ENCODE assay signal across 24 cellular contexts in the genomic region with DNA sequence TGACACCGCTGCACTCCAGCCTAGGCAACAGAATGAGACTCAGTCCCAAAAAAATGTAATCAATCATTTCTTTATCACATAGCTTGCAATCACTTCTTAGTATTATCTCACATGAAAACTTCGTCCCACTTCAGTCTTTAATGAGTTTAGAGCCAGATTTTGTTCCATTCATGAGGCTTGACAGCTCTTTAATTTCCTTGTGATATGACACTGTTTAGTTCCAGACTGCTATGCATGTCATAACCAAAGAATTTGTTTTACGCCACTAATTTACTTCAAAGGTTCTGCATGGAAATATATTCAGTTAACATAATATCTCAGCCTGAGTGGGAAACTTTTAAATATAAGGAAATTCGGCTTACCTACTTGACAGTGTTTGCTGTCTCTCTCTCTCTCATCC.
"Had no signal": no experiment of that assay in that cellular context is flagged by ENCODE, and none has a peak within 500 bp of the region (broad histone marks: within the 10 kb centered on the region; RNA-seq: fewer than 3 reads in every experiment).

No MANE protein-coding gene starts in this region.

- H3K9me3 ChIP-seq: heart right ventricle, left ventricle myocardium inferior, mucosa of descending colon, ovary, spleen, tibial nerve had no signal

- H3K27ac Mint-ChIP-seq: activated CD4-positive, alpha-beta T cell treated with anti-CD3 and anti-CD28 coated beads, Interleukin-2, amount 10 ng/mL, durations not matched to agents 24 days and 14 days; activated CD8-positive, alpha-beta T cell treated with anti-CD3 and anti-CD28 coated beads for 36 hours; activated naive CD8-positive, alpha-beta T cell treated with anti-CD3 and anti-CD28 coated beads, Interleukin-2, amount 10 ng/mL, durations not matched to agents 7 days and 5 days; activated T-helper 17 cell treated with anti-CD3 and anti-CD28 coated beads, Interleukin-2, amount 50 U/mL, for 72 hours; immature natural killer cell; naive thymus-derived CD4-positive, alpha-beta T cell; stimulated activated memory B cell treated with anti-CD40 and anti-IgM and Interleukin-4, amounts not matched to agents 10 μg/mL and 1 μg/mL and 100 μg/mL, for 72 hours; T-cell had no signal

- ATAC-seq: activated CD8-positive, alpha-beta T cell treated with anti-CD3 and anti-CD28 coated beads for 36 hours; activated T-helper 17 cell treated with anti-CD3 and anti-CD28 coated beads, Interleukin-2, amount 50 U/mL, for 72 hours; mucosa of descending colon; naive thymus-derived CD4-positive, alpha-beta T cell; sciatic nerve; stimulated activated memory B cell treated with anti-CD40 and anti-IgM and Interleukin-4, amounts not matched to agents 10 μg/mL and 1 μg/mL and 100 μg/mL, for 72 hours; T-cell had no signal

- H3K4me3 Mint-ChIP-seq: activated CD4-positive, alpha-beta T cell treated with anti-CD3 and anti-CD28 coated beads, Interleukin-2, amount 10 ng/mL, durations not matched to agents 24 days and 14 days; activated CD8-positive, alpha-beta T cell treated with anti-CD3 and anti-CD28 coated beads for 36 hours; activated naive CD8-positive, alpha-beta T cell treated with anti-CD3 and anti-CD28 coated beads, Interleukin-2, amount 10 ng/mL, durations not matched to agents 7 days and 5 days; activated T-helper 17 cell treated with anti-CD3 and anti-CD28 coated beads, Interleukin-2, amount 50 U/mL, for 72 hours; central memory CD8-positive, alpha-beta T cell; immature natural killer cell; naive thymus-derived CD4-positive, alpha-beta T cell; stimulated activated memory B cell treated with anti-CD40 and anti-IgM and Interleukin-4, amounts not matched to agents 10 μg/mL and 1 μg/mL and 100 μg/mL, for 72 hours; T-cell had no signal

- DNase-seq: activated CD4-positive, alpha-beta T cell treated with anti-CD3 and anti-CD28 coated beads, Interleukin-2, amount 10 ng/mL, durations not matched to agents 24 days and 14 days; activated CD8-positive, alpha-beta T cell treated with anti-CD3 and anti-CD28 coated beads for 36 hours; activated naive CD4-positive, alpha-beta T cell treated with Interleukin-2 at 50 U/mL for 16 hours; activated naive CD8-positive, alpha-beta T cell treated with anti-CD3 and anti-CD28 coated beads, Interleukin-2, amount 10 ng/mL, durations not matched to agents 7 days and 5 days; activated T-cell treated with anti-CD3 and anti-CD28 coated beads, Interleukin-2, amount 50 U/mL, for 1 hour; heart right ventricle; immature natural killer cell; kidney glomerular epithelial cell; left ventricle myocardium inferior; mammary epithelial cell; mucosa of descending colon; naive thymus-derived CD4-positive, alpha-beta T cell; ovary; spleen; stimulated activated CD4-positive, alpha-beta T cell treated with anti-CD3 and anti-CD28 coated beads, Interleukin-4, amount 100 ng/mL, for 4 hours; T-cell; T-helper 9 cell had no signal

- H3K4me3 ChIP-seq: coronary artery, heart right ventricle, left ventricle myocardium inferior, mucosa of descending colon, ovary, spleen, tibial nerve had no signal

- H3K9me3 Mint-ChIP-seq: activated CD4-positive, alpha-beta T cell treated with anti-CD3 and anti-CD28 coated beads, Interleukin-2, amount 10 ng/mL, durations not matched to agents 24 days and 14 days; activated CD8-positive, alpha-beta T cell treated with anti-CD3 and anti-CD28 coated beads for 36 hours; activated naive CD8-positive, alpha-beta T cell treated with anti-CD3 and anti-CD28 coated beads, Interleukin-2, amount 10 ng/mL, durations not matched to agents 7 days and 5 days; activated T-helper 17 cell treated with anti-CD3 and anti-CD28 coated beads, Interleukin-2, amount 50 U/mL, for 72 hours; central memory CD8-positive, alpha-beta T cell; immature natural killer cell; naive thymus-derived CD4-positive, alpha-beta T cell; stimulated activated memory B cell treated with anti-CD40 and anti-IgM and Interleukin-4, amounts not matched to agents 10 μg/mL and 1 μg/mL and 100 μg/mL, for 72 hours; T-cell had no signal

- H3K36me3 Mint-ChIP-seq: activated naive CD8-positive, alpha-beta T cell treated with anti-CD3 and anti-CD28 coated beads, Interleukin-2, amount 10 ng/mL, durations not matched to agents 7 days and 5 days; T-cell had no signal

- H3K36me3 ChIP-seq: ovary had no signal

- H3K27me3 ChIP-seq: heart right ventricle, ovary, spleen, tibial nerve had no signal

- FAIRE-seq: urothelium cell line had no signal

- H3K27me3 Mint-ChIP-seq: central memory CD8-positive, alpha-beta T cell; stimulated activated memory B cell treated with anti-CD40 and anti-IgM and Interleukin-4, amounts not matched to agents 10 μg/mL and 1 μg/mL and 100 μg/mL, for 72 hours had no signal

- H3K4me1 Mint-ChIP-seq: activated CD4-positive, alpha-beta T cell treated with anti-CD3 and anti-CD28 coated beads, Interleukin-2, amount 10 ng/mL, durations not matched to agents 24 days and 14 days; activated naive CD8-positive, alpha-beta T cell treated with anti-CD3 and anti-CD28 coated beads, Interleukin-2, amount 10 ng/mL, durations not matched to agents 7 days and 5 days; activated T-helper 17 cell treated with anti-CD3 and anti-CD28 coated beads, Interleukin-2, amount 50 U/mL, for 72 hours; immature natural killer cell; T-cell had no signal

- H3K27ac ChIP-seq: left ventricle myocardium inferior, ovary had no signal
